Comparison of ENCODE assay signal across 1 cellular context in genomic region chr1:159204071-159204790, GRCh38.
A peak's percentile ranks its signal among the peaks of the same experiment; 100 is the strongest.
TF ChIP-seq lines count a peak whose summit lies in the region.

No MANE protein-coding gene starts in this region.

TF ChIP-seq in K562, 482 proteins besides CTCF, POLR2A, EP300 and RAD21 (continued from another document):
- TF ChIP-seq ZNF146 (CRISPR knock-in tag; IDR thresholded peaks at IDR 0.05; ENCODE audit: unreplicated experiment) (no peak), HMGXB4 (CRISPR knock-in tag; IDR thresholded peaks at IDR 0.05) (no peak), ZNF184 (CRISPR knock-in tag; IDR thresholded peaks at IDR 0.05) (no peak), ZNF121 (CRISPR knock-in tag; conservative IDR thresholded peaks at IDR 0.05) (no peak), EGR1 (conservative IDR thresholded peaks at IDR 0.05) (peak; percentile 15; the same call in 1 of the 2 replicates), L3MBTL2 (IDR thresholded peaks at IDR 0.05) (peak; percentile 46; the same call in 1 of the 2 replicates), NR2F6 (CRISPR knock-in tag; IDR thresholded peaks at IDR 0.05) (no peak), MAZ (CRISPR knock-in tag; conservative IDR thresholded peaks at IDR 0.05 in 1 of 2, IDR thresholded peaks at IDR 0.05 in 1 of 2) (peak in 1 of 2 experiments; percentile 26; a peak in 1 of 4 replicates), ZNF408 (CRISPR knock-in tag; IDR thresholded peaks at IDR 0.05; ENCODE audit: low read depth) (no peak), JUND (IDR thresholded peaks at IDR 0.05; ENCODE audit: borderline replicate concordance, low read depth, low read length) (0 out of 2 replicates have a peak, but pooled peaks have one; percentile 16), JUND (tag; IDR thresholded peaks at IDR 0.05; ENCODE audit: borderline replicate concordance, low read depth, low read length) (no peak), PHF20 (IDR thresholded peaks at IDR 0.05; ENCODE audit: partially characterized antibody) (no peak), SRSF3 (IDR thresholded peaks at IDR 0.05; ENCODE audit: insufficient read depth, low read length) (no peak), MYBL2 (IDR thresholded peaks at IDR 0.05; ENCODE audit: low read depth) (no peak), MYBL2 (CRISPR knock-in tag; IDR thresholded peaks at IDR 0.05; ENCODE audit: borderline replicate concordance) (no peak), ZFP30 (CRISPR knock-in tag; IDR thresholded peaks at IDR 0.05; ENCODE audit: borderline replicate concordance) (no peak), MTA2 (IDR thresholded peaks at IDR 0.05; ENCODE audit: low read depth) (no peak), KDM1A (IDR thresholded peaks at IDR 0.05) (no peak)
- TF ChIP-seq, protein P1, sequence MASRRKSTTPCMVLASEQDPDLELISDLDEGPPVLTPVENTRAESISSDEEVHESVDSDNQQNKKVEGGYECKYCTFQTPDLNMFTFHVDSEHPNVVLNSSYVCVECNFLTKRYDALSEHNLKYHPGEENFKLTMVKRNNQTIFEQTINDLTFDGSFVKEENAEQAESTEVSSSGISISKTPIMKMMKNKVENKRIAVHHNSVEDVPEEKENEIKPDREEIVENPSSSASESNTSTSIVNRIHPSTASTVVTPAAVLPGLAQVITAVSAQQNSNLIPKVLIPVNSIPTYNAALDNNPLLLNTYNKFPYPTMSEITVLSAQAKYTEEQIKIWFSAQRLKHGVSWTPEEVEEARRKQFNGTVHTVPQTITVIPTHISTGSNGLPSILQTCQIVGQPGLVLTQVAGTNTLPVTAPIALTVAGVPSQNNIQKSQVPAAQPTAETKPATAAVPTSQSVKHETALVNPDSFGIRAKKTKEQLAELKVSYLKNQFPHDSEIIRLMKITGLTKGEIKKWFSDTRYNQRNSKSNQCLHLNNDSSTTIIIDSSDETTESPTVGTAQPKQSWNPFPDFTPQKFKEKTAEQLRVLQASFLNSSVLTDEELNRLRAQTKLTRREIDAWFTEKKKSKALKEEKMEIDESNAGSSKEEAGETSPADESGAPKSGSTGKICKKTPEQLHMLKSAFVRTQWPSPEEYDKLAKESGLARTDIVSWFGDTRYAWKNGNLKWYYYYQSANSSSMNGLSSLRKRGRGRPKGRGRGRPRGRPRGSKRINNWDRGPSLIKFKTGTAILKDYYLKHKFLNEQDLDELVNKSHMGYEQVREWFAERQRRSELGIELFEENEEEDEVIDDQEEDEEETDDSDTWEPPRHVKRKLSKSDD (conservative IDR thresholded peaks at IDR 0.05; ENCODE audit: low read length): no peak
- TF ChIP-seq, protein P2, sequence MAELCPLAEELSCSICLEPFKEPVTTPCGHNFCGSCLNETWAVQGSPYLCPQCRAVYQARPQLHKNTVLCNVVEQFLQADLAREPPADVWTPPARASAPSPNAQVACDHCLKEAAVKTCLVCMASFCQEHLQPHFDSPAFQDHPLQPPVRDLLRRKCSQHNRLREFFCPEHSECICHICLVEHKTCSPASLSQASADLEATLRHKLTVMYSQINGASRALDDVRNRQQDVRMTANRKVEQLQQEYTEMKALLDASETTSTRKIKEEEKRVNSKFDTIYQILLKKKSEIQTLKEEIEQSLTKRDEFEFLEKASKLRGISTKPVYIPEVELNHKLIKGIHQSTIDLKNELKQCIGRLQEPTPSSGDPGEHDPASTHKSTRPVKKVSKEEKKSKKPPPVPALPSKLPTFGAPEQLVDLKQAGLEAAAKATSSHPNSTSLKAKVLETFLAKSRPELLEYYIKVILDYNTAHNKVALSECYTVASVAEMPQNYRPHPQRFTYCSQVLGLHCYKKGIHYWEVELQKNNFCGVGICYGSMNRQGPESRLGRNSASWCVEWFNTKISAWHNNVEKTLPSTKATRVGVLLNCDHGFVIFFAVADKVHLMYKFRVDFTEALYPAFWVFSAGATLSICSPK (IDR thresholded peaks at IDR 0.05; ENCODE audit: borderline replicate concordance): no peak
- TF ChIP-seq, protein P3, sequence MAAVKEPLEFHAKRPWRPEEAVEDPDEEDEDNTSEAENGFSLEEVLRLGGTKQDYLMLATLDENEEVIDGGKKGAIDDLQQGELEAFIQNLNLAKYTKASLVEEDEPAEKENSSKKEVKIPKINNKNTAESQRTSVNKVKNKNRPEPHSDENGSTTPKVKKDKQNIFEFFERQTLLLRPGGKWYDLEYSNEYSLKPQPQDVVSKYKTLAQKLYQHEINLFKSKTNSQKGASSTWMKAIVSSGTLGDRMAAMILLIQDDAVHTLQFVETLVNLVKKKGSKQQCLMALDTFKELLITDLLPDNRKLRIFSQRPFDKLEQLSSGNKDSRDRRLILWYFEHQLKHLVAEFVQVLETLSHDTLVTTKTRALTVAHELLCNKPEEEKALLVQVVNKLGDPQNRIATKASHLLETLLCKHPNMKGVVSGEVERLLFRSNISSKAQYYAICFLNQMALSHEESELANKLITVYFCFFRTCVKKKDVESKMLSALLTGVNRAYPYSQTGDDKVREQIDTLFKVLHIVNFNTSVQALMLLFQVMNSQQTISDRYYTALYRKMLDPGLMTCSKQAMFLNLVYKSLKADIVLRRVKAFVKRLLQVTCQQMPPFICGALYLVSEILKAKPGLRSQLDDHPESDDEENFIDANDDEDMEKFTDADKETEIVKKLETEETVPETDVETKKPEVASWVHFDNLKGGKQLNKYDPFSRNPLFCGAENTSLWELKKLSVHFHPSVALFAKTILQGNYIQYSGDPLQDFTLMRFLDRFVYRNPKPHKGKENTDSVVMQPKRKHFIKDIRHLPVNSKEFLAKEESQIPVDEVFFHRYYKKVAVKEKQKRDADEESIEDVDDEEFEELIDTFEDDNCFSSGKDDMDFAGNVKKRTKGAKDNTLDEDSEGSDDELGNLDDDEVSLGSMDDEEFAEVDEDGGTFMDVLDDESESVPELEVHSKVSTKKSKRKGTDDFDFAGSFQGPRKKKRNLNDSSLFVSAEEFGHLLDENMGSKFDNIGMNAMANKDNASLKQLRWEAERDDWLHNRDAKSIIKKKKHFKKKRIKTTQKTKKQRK (IDR thresholded peaks at IDR 0.05; ENCODE audit: borderline replicate concordance, low read depth, low read length): no peak
- TF ChIP-seq, protein P4, sequence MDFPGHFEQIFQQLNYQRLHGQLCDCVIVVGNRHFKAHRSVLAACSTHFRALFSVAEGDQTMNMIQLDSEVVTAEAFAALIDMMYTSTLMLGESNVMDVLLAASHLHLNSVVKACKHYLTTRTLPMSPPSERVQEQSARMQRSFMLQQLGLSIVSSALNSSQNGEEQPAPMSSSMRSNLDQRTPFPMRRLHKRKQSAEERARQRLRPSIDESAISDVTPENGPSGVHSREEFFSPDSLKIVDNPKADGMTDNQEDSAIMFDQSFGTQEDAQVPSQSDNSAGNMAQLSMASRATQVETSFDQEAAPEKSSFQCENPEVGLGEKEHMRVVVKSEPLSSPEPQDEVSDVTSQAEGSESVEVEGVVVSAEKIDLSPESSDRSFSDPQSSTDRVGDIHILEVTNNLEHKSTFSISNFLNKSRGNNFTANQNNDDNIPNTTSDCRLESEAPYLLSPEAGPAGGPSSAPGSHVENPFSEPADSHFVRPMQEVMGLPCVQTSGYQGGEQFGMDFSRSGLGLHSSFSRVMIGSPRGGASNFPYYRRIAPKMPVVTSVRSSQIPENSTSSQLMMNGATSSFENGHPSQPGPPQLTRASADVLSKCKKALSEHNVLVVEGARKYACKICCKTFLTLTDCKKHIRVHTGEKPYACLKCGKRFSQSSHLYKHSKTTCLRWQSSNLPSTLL (IDR thresholded peaks at IDR 0.05): no peak
